In genomic region chr15:25724899-25725298, GRCh38 we compare ENCODE assay signal across 21 cellular contexts.
DNase-seq lines count a peak whose midpoint lies in the region; ATAC-seq and TF ChIP-seq lines count a peak whose summit lies in the region.
"Had no signal": no experiment of that assay in that cellular context is flagged by ENCODE, and none has a peak within 500 bp of the region (broad histone marks: within the 10 kb centered on the region; RNA-seq: fewer than 3 reads in every experiment).

No MANE protein-coding gene starts in this region.

- peaks cover 0 to 7% (median 0%) of the 10 kb centered on the region in 7 donors for H3K27me3 ChIP-seq in spleen (replicated peaks in 1 of 7)
- H3K27me3 ChIP-seq: MG63 had no signal

- H3K27me3 Mint-ChIP-seq in activated CD4-positive, alpha-beta T cell treated with anti-CD3 and anti-CD28 coated beads for 36 hours, result no peaks in the 10 kb centered on the region
- no peaks in the 10 kb centered on the region for H3K27me3 Mint-ChIP-seq in Calu3 (ENCODE audit: unreplicated experiment)

- ATAC-seq in activated CD4-positive, alpha-beta T cell treated with anti-CD3 and anti-CD28 coated beads for 36 hours, result no peak
- ATAC-seq in Right ventricle myocardium superior (ENCODE audit: poor library complexity), result no peak
- ATAC-seq: HCT116 had no signal

- WGBS in spleen, 5 donors, result 88 to 96% (median 92%) methylated on average over 7 of the region's 7 CpGs

- CTCF ChIA-PET in activated CD4-positive, alpha-beta T cell treated with anti-CD3 and anti-CD28 coated beads for 36 hours (lab: Charles Lee), result interaction anchor here (1.5 kb wide), 1 partner anchor 11 kb away, joined by 5 read pairs; no protein-coding TSS in a partner anchor
- CTCF ChIA-PET in Calu3 (lab: Charles Lee), result no interaction called here

- intact Hi-C loops in activated CD4-positive, alpha-beta T cell treated with anti-CD3 and anti-CD28 coated beads for 36 hours (cut with DNase I, micrococcal nuclease), result no loop called here
- intact Hi-C loops in cardiac septum (cut with DNase I), result no loop called here
- intact Hi-C loops in Right ventricle myocardium superior (cut with DNase I), result no loop called here
- intact Hi-C loops in spleen (cut with DNase I; ENCODE audit: low total_unique reads), result no loop called here
- intact Hi-C loops in Calu3 (cut with micrococcal nuclease; ENCODE audit: unreplicated experiment), result no loop called here

- BruUV-seq in Calu3 (replicated peaks; lab: Mats Ljungman, UMichigan), result no TSS peak

- POLR2A ChIA-PET in activated CD4-positive, alpha-beta T cell treated with anti-CD3 and anti-CD28 coated beads for 36 hours (lab: Charles Lee), result no interaction called here

- H3K9me3 ChIP-seq in spleen, result no peaks in the 10 kb centered on the region
- H3K9me3 ChIP-seq: MG63 had no signal

- TF ChIP-seq CTCF in spleen (IDR thresholded peaks at IDR 0.05 in 8 of 11, conservative IDR thresholded peaks at IDR 0.05 in 3 of 11), result no peak
- no peak for TF ChIP-seq CTCF in Calu3 (IDR thresholded peaks at IDR 0.05; ENCODE audit: unreplicated experiment)

- TF ChIP-seq POLR2A in spleen (IDR thresholded peaks at IDR 0.05), result no peak

- no peak overlapping the region for H3K4me3 Mint-ChIP-seq in activated CD4-positive, alpha-beta T cell treated with anti-CD3 and anti-CD28 coated beads for 36 hours
- H3K4me3 Mint-ChIP-seq in Calu3 (ENCODE audit: low read depth, unreplicated experiment), result no peak overlapping the region
- H3K4me3 Mint-ChIP-seq: B cell; CD8-positive, alpha-beta memory T cell had no signal

- DNase-seq in activated CD4-positive, alpha-beta T cell treated with anti-CD3 and anti-CD28 coated beads for 36 hours, result no peak
- DNase-seq in activated CD4-positive, alpha-beta T cell treated with anti-CD3 and anti-CD28 coated beads, Interleukin-2, amount 50 U/mL, for 4 hours, result no peak
- DNase-seq in cardiac septum (ENCODE audit: low spot score) (peak; percentile 26), Right ventricle myocardium superior (no peak), spleen (peak; percentile 29), DMS153 (lab: John Stamatoyannopoulos, UW) (no peak), NCI-H1092 treated with DMSO at 0.1 percent for 48 hours (lab: John Stamatoyannopoulos, UW) (no peak), Calu3 (no peak)
- DNase-seq: CD8-positive, alpha-beta memory T cell; DMS53; KBM-7; MG63; NCI-H2029; NCI-H446; NCI-H524 treated with DMSO at 0.1 percent for 48 hours; RPMI8226; SHP77 treated with DMSO at 0.1 percent for 48 hours had no signal

- H3K9me3 Mint-ChIP-seq in activated CD4-positive, alpha-beta T cell treated with anti-CD3 and anti-CD28 coated beads for 36 hours (ENCODE audit: low read depth), result no peaks in the 10 kb centered on the region
- no peaks in the 10 kb centered on the region for H3K9me3 Mint-ChIP-seq in Calu3 (ENCODE audit: low read depth, unreplicated experiment)
- H3K9me3 Mint-ChIP-seq: CD8-positive, alpha-beta memory T cell had no signal

- H3K4me3 ChIP-seq in spleen, result no peak overlapping the region
- H3K4me3 ChIP-seq: MG63 had no signal

- no peaks in the 10 kb centered on the region for H3K4me1 ChIP-seq in spleen

- peaks cover 12% of the 10 kb centered on the region for H3K36me3 Mint-ChIP-seq in activated CD4-positive, alpha-beta T cell treated with anti-CD3 and anti-CD28 coated beads for 36 hours (ENCODE audit: low read depth)
- H3K36me3 Mint-ChIP-seq in Calu3 (ENCODE audit: insufficient read depth, unreplicated experiment), result no peaks in the 10 kb centered on the region

- peak overlapping the region; percentile 55 for H3K27ac Mint-ChIP-seq in activated CD4-positive, alpha-beta T cell treated with anti-CD3 and anti-CD28 coated beads for 36 hours
- no peak overlapping the region for H3K27ac Mint-ChIP-seq in Calu3 (ENCODE audit: unreplicated experiment)
- H3K27ac Mint-ChIP-seq: B cell had no signal

- H3K4me1 Mint-ChIP-seq in activated CD4-positive, alpha-beta T cell treated with anti-CD3 and anti-CD28 coated beads for 36 hours, result no peaks in the 10 kb centered on the region
- H3K4me1 Mint-ChIP-seq in Calu3 (ENCODE audit: low read depth, unreplicated experiment), result no peaks in the 10 kb centered on the region
- H3K4me1 Mint-ChIP-seq: B cell had no signal

- no peaks in the 10 kb centered on the region for H3K36me3 ChIP-seq in spleen
- H3K36me3 ChIP-seq: MG63 had no signal

- H3K27ac ChIP-seq in spleen, result no peak overlapping the region
- H3K27ac ChIP-seq: 22Rv1, C4-2B had no signal

Comparison
In these comparisons a context has a peak if more than half of its experiments do, and no peak if none do; other contexts are left out.
1. DNase-seq: peak in cardiac septum (single experiment) and spleen (single experiment); none in activated CD4-positive, alpha-beta T cell treated with anti-CD3 and anti-CD28 coated beads for 36 hours (single experiment), activated CD4-positive, alpha-beta T cell treated with anti-CD3 and anti-CD28 coated beads, Interleukin-2, amount 50 U/mL, for 4 hours (0 of 2), Right ventricle myocardium superior (single experiment), DMS153 (single experiment), NCI-H1092 treated with DMSO at 0.1 percent for 48 hours (single experiment) and Calu3 (single experiment).